Comparison of ENCODE assay signal across 30 cellular contexts in genomic region chr5:178143246-178143645, GRCh38. TPM values are rescaled to one million over a fixed set of nuclear protein-coding genes. Genes with fewer than 3 reads are reported as not detected.
"Had no signal": no experiment of that assay in that cellular context is flagged by ENCODE, and none has a peak within 500 bp of the region (broad histone marks: within the 10 kb centered on the region; RNA-seq: fewer than 3 reads in every experiment).

No MANE protein-coding gene starts in this region.

- H3K9me3 ChIP-seq: ascending aorta, SJSA1 had no signal

- ATAC-seq: K562, SK-N-SH treated with all-trans-retinoic acid at 6 μM for 48 hours, T-cell had no signal

- H3K27me3 Mint-ChIP-seq: activated B cell treated with CpG ODN at 0.5 μM for 24 hours; activated CD4-positive, alpha-beta memory T cell treated with anti-CD3 and anti-CD28 coated beads, Interleukin-2, amount 10 ng/mL, durations not matched to agents 7 days and 5 days; activated naive CD4-positive, alpha-beta T cell treated with anti-CD3 and anti-CD28 coated beads, Interleukin-2, amount 50 U/mL, for 24 hours; activated naive CD8-positive, alpha-beta T cell treated with anti-CD3 and anti-CD28 coated beads, Interleukin-2, amount 10 ng/mL, durations not matched to agents 7 days and 5 days; activated T-cell treated with anti-CD3 and anti-CD28 coated beads, Interleukin-2, amount 50 U/mL, for 24 hours; central memory CD8-positive, alpha-beta T cell; T-cell had no signal

- FAIRE-seq: K562 had no signal

- H3K27ac ChIP-seq: ascending aorta, cardiac muscle cell, SJSA1, VCaP had no signal

- H3K4me1 ChIP-seq: ascending aorta, SJSA1 had no signal

- H3K27me3 ChIP-seq: ascending aorta, cardiac muscle cell, SJSA1 had no signal

- H3K9me3 Mint-ChIP-seq: activated B cell treated with CpG ODN at 0.5 μM for 24 hours; activated CD4-positive, alpha-beta memory T cell treated with anti-CD3 and anti-CD28 coated beads, Interleukin-2, amount 10 ng/mL, durations not matched to agents 7 days and 5 days; activated naive CD4-positive, alpha-beta T cell treated with anti-CD3 and anti-CD28 coated beads, Interleukin-2, amount 50 U/mL, for 24 hours; activated naive CD8-positive, alpha-beta T cell treated with anti-CD3 and anti-CD28 coated beads, Interleukin-2, amount 10 ng/mL, durations not matched to agents 7 days and 5 days; activated T-cell treated with anti-CD3 and anti-CD28 coated beads, Interleukin-2, amount 50 U/mL, for 24 hours; activated T-helper 2 cell treated with anti-CD3 and anti-CD28 coated beads, Interferon-gamma antibody, Interleukin-2, Interleukin-4, amounts not matched to agents 10 μg/mL and 5 μg/mL and 100 μg/mL, durations not matched to agents 14 hours and 24 hours and 36 hours; central memory CD8-positive, alpha-beta T cell; T-cell had no signal

- H3K27ac Mint-ChIP-seq: activated B cell treated with CpG ODN at 0.5 μM for 24 hours; activated CD4-positive, alpha-beta memory T cell treated with anti-CD3 and anti-CD28 coated beads, Interleukin-2, amount 10 ng/mL, durations not matched to agents 7 days and 5 days; activated naive CD4-positive, alpha-beta T cell treated with anti-CD3 and anti-CD28 coated beads, Interleukin-2, amount 50 U/mL, for 24 hours; activated naive CD8-positive, alpha-beta T cell treated with anti-CD3 and anti-CD28 coated beads, Interleukin-2, amount 10 ng/mL, durations not matched to agents 7 days and 5 days; activated T-helper 2 cell treated with anti-CD3 and anti-CD28 coated beads, Interferon-gamma antibody, Interleukin-2, Interleukin-4, amounts not matched to agents 10 μg/mL and 5 μg/mL and 100 μg/mL, durations not matched to agents 14 hours and 24 hours and 36 hours; T-cell had no signal

- H3K4me3 ChIP-seq: ascending aorta, cardiac muscle cell, K562, SJSA1 had no signal

- H3K4me3 Mint-ChIP-seq: activated B cell treated with CpG ODN at 0.5 μM for 24 hours; activated CD4-positive, alpha-beta memory T cell treated with anti-CD3 and anti-CD28 coated beads, Interleukin-2, amount 10 ng/mL, durations not matched to agents 7 days and 5 days; activated naive CD4-positive, alpha-beta T cell treated with anti-CD3 and anti-CD28 coated beads, Interleukin-2, amount 50 U/mL, for 24 hours; activated naive CD8-positive, alpha-beta T cell treated with anti-CD3 and anti-CD28 coated beads, Interleukin-2, amount 10 ng/mL, durations not matched to agents 7 days and 5 days; activated T-cell treated with anti-CD3 and anti-CD28 coated beads, Interleukin-2, amount 50 U/mL, for 24 hours; central memory CD8-positive, alpha-beta T cell; T-cell had no signal

- H3K4me1 Mint-ChIP-seq: activated B cell treated with CpG ODN at 0.5 μM for 24 hours; central memory CD8-positive, alpha-beta T cell had no signal

- DNase-seq: activated B cell treated with CpG ODN at 0.5 μM for 24 hours; activated CD4-positive, alpha-beta memory T cell treated with anti-CD3 and anti-CD28 coated beads, Interleukin-2, amount 10 ng/mL, durations not matched to agents 7 days and 5 days; activated CD4-positive, alpha-beta T cell treated with anti-CD3 and anti-CD28 coated beads for 1 hour; activated CD4-positive, alpha-beta T cell treated with anti-CD3 and anti-CD28 coated beads for 48 hours; activated gamma-delta T cell; activated naive CD4-positive, alpha-beta T cell treated with Interleukin-2 at 50 U/mL for 16 hours; activated naive CD8-positive, alpha-beta T cell treated with anti-CD3 and anti-CD28 coated beads, Interleukin-2, amount 10 ng/mL, durations not matched to agents 7 days and 5 days; activated T-cell treated with anti-CD3 and anti-CD28 coated beads, Interleukin-2, amount 50 U/mL, for 24 hours; NCI-H1048; NCI-H1436 treated with DMSO at 0.1 percent for 48 hours; NCI-H2029; NCI-H345; NCI-H524 treated with DMSO at 0.1 percent for 48 hours; OCI-M1; SHP77; T-cell; T-helper 2 cell; T-helper 9 cell had no signal

RNA-seq across cellular contexts. Expression of gene GMCL2, which starts 43.9 kb away (rescaled TPM):
- total RNA-seq: activated B cell treated with CpG ODN at 0.5 μM for 24 hours; activated CD4-positive, alpha-beta memory T cell treated with anti-CD3 and anti-CD28 coated beads, Interleukin-2, amount 10 ng/mL, durations not matched to agents 7 days and 5 days; activated naive CD8-positive, alpha-beta T cell treated with anti-CD3 and anti-CD28 coated beads, Interleukin-2, amount 10 ng/mL, durations not matched to agents 7 days and 5 days; activated T-helper 2 cell treated with anti-CD3 and anti-CD28 coated beads, Interferon-gamma antibody, Interleukin-2, Interleukin-4, amounts not matched to agents 10 μg/mL and 5 μg/mL and 100 μg/mL, durations not matched to agents 14 hours and 24 hours and 36 hours; ascending aorta; cardiac muscle cell; M059J; NCI-H460; SJSA1; T-cell had no signal
- polyA plus RNA-seq: adipose tissue, cardiac muscle cell, K562 had no signal
